ENCODE assay signal across 38 cellular contexts in the genomic region with DNA sequence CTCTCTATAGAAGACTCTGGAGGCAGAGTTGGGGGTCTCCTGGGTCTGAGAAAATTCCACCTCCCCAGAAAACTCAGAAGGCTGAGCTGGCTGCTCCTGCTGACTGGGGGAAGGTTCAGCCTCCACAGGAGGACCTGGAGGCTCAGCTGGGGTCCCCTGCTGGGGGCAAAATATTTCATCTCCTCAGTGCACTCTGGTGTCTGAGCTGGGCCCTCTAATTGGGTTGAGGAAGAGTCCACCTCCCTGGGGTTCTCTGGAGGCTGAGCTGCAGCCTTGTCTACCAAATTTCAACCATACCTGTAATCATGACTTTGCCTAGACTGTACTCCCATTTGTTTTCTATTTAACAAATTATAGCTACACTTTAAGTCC. TPM values are rescaled to one million over a fixed set of nuclear protein-coding genes. Genes with fewer than 3 reads are reported as not detected.
"Had no signal": no experiment of that assay in that cellular context is flagged by ENCODE, and none has a peak within 500 bp of the region (broad histone marks: within the 10 kb centered on the region; RNA-seq: fewer than 3 reads in every experiment).

No MANE protein-coding gene starts in this region.

- H3K36me3 ChIP-seq: adrenal gland, brain microvascular endothelial cell, breast epithelium had no signal

- H3K27ac Mint-ChIP-seq: activated B cell treated with CpG ODN at 0.5 μM for 24 hours; activated CD4-positive, alpha-beta memory T cell treated with anti-CD3 and anti-CD28 coated beads for 36 hours; activated CD4-positive, alpha-beta T cell treated with anti-CD3 and anti-CD28 coated beads, Interleukin-2, amount 10 ng/mL, durations not matched to agents 24 days and 14 days; activated CD8-positive, alpha-beta T cell treated with anti-CD3 and anti-CD28 coated beads for 36 hours; activated naive CD4-positive, alpha-beta T cell treated with anti-CD3 and anti-CD28 coated beads for 36 hours; activated naive CD4-positive, alpha-beta T cell treated with anti-CD3 and anti-CD28 coated beads, Interleukin-2, amount 50 U/mL, for 72 hours; activated naive CD8-positive, alpha-beta T cell treated with anti-CD3 and anti-CD28 coated beads for 36 hours; activated T-cell treated with anti-CD3 and anti-CD28 coated beads, Interleukin-2, amount 50 U/mL, for 72 hours; activated T-helper 1 cell treated with anti-CD3 and anti-CD28 coated beads, Interleukin-12 subunit alpha, Interleukin-12 subunit beta, Interleukin-2, Interleukin-4 antibody, amounts not matched to agents 30 ng/mL and 10 ng/mL and 1 ng/mL, durations not matched to agents 14 hours and 24 hours and 36 hours; activated T-helper 17 cell treated with anti-CD3 and anti-CD28 coated beads, Interleukin-2, amount 50 U/mL, for 72 hours; T-helper 1 cell treated with Interleukin-12 subunit alpha and Interleukin-12 subunit beta and Interleukin-4 antibody, amounts not matched to agents 30 μg/mL and 1 μg/mL, for 36 hours; T-helper 2 cell treated with Interferon-gamma antibody and Interleukin-4, amounts not matched to agents 5 μg/mL and 100 μg/mL, for 36 hours had no signal

- DNase-seq: activated B cell treated with CpG ODN at 0.5 μM for 24 hours; activated CD4-positive, alpha-beta memory T cell treated with anti-CD3 and anti-CD28 coated beads for 36 hours; activated CD4-positive, alpha-beta T cell treated with anti-CD3 and anti-CD28 coated beads for 4 hours; activated CD4-positive, alpha-beta T cell treated with anti-CD3 and anti-CD28 coated beads, Interleukin-2, amount 10 ng/mL, durations not matched to agents 24 days and 14 days; activated CD4-positive, alpha-beta T cell treated with anti-CD3 and anti-CD28 coated beads, Interleukin-2, amount 50 U/mL, for 1 hour; activated CD4-positive, alpha-beta T cell treated with anti-CD3 and anti-CD28 coated beads, Interleukin-2, amount 50 U/mL, for 4 hours; activated CD4-positive, CD25-positive, alpha-beta regulatory T cell treated with anti-CD3 and anti-CD28 coated beads, Interleukin-2, amount 50 U/mL, for 72 hours; activated CD8-positive, alpha-beta T cell treated with anti-CD3 and anti-CD28 coated beads for 36 hours; activated effector memory CD4-positive, alpha-beta T cell treated with anti-CD3 and anti-CD28 coated beads, Interleukin-2, amount 50 U/mL, for 16 hours; activated naive CD4-positive, alpha-beta T cell; activated naive CD4-positive, alpha-beta T cell treated with anti-CD3 and anti-CD28 coated beads for 36 hours; activated naive CD4-positive, alpha-beta T cell treated with anti-CD3 and anti-CD28 coated beads, Interleukin-2, amount 50 U/mL, for 16 hours; activated naive CD8-positive, alpha-beta T cell treated with anti-CD3 and anti-CD28 coated beads for 36 hours; activated T-cell treated with anti-CD3 and anti-CD28 coated beads for 4 hours; activated T-cell treated with anti-CD3 and anti-CD28 coated beads, Interleukin-2, amount 50 U/mL, for 1 hour; activated T-cell treated with anti-CD3 and anti-CD28 coated beads, Interleukin-2, amount 50 U/mL, for 4 hours; activated T-cell treated with anti-CD3 and anti-CD28 coated beads, Interleukin-2, amount 50 U/mL, for 72 hours; adrenal gland; amniotic stem cell; aorta; body of pancreas; brain microvascular endothelial cell; central memory CD4-positive, alpha-beta T cell; T-helper 1 cell; T-helper 2 cell; T-helper 9 cell had no signal

- H3K4me1 ChIP-seq: adrenal gland, body of pancreas, breast epithelium had no signal

- H3K4me1 Mint-ChIP-seq: activated B cell treated with CpG ODN at 0.5 μM for 24 hours; activated naive CD8-positive, alpha-beta T cell treated with anti-CD3 and anti-CD28 coated beads for 36 hours had no signal

- H3K4me3 Mint-ChIP-seq: activated B cell treated with CpG ODN at 0.5 μM for 24 hours; activated CD4-positive, alpha-beta memory T cell treated with anti-CD3 and anti-CD28 coated beads for 36 hours; activated CD4-positive, alpha-beta T cell treated with anti-CD3 and anti-CD28 coated beads, Interleukin-2, amount 10 ng/mL, durations not matched to agents 24 days and 14 days; activated CD8-positive, alpha-beta T cell treated with anti-CD3 and anti-CD28 coated beads for 36 hours; activated naive CD4-positive, alpha-beta T cell treated with anti-CD3 and anti-CD28 coated beads for 36 hours; activated naive CD8-positive, alpha-beta T cell treated with anti-CD3 and anti-CD28 coated beads for 36 hours; activated T-cell treated with anti-CD3 and anti-CD28 coated beads, Interleukin-2, amount 50 U/mL, for 4 hours; activated T-cell treated with anti-CD3 and anti-CD28 coated beads, Interleukin-2, amount 50 U/mL, for 72 hours; activated T-helper 1 cell treated with anti-CD3 and anti-CD28 coated beads, Interleukin-12 subunit alpha, Interleukin-12 subunit beta, Interleukin-2, Interleukin-4 antibody, amounts not matched to agents 30 ng/mL and 10 ng/mL and 1 ng/mL, durations not matched to agents 14 hours and 24 hours and 36 hours; activated T-helper 17 cell treated with anti-CD3 and anti-CD28 coated beads, Interleukin-2, amount 50 U/mL, for 72 hours; T-helper 1 cell treated with Interleukin-12 subunit alpha and Interleukin-12 subunit beta and Interleukin-4 antibody, amounts not matched to agents 30 μg/mL and 1 μg/mL, for 36 hours; T-helper 2 cell treated with Interferon-gamma antibody and Interleukin-4, amounts not matched to agents 5 μg/mL and 100 μg/mL, for 36 hours had no signal

- ATAC-seq: activated CD8-positive, alpha-beta T cell treated with anti-CD3 and anti-CD28 coated beads for 36 hours; activated naive CD4-positive, alpha-beta T cell treated with anti-CD3 and anti-CD28 coated beads, Interleukin-2, amount 50 U/mL, for 72 hours; activated T-cell treated with anti-CD3 and anti-CD28 coated beads, Interleukin-2, amount 50 U/mL, for 4 hours; activated T-cell treated with anti-CD3 and anti-CD28 coated beads, Interleukin-2, amount 50 U/mL, for 72 hours; activated T-helper 17 cell treated with anti-CD3 and anti-CD28 coated beads, Interleukin-2, amount 50 U/mL, for 72 hours; body of pancreas had no signal

- H3K9me3 ChIP-seq: adrenal gland, body of pancreas, breast epithelium had no signal

- H3K36me3 Mint-ChIP-seq: activated CD4-positive, alpha-beta memory T cell treated with anti-CD3 and anti-CD28 coated beads for 36 hours; activated naive CD4-positive, alpha-beta T cell treated with anti-CD3 and anti-CD28 coated beads, Interleukin-2, amount 50 U/mL, for 72 hours; activated naive CD8-positive, alpha-beta T cell treated with anti-CD3 and anti-CD28 coated beads for 36 hours had no signal

- H3K27ac ChIP-seq: adrenal gland, body of pancreas, brain microvascular endothelial cell, breast epithelium, VCaP had no signal

- FAIRE-seq: astrocyte, TTC549 had no signal

- H3K4me3 ChIP-seq: adrenal gland, body of pancreas, breast epithelium had no signal

- H3K9me3 Mint-ChIP-seq: activated B cell treated with CpG ODN at 0.5 μM for 24 hours; activated CD4-positive, alpha-beta memory T cell treated with anti-CD3 and anti-CD28 coated beads for 36 hours; activated CD8-positive, alpha-beta T cell treated with anti-CD3 and anti-CD28 coated beads for 36 hours; activated naive CD4-positive, alpha-beta T cell treated with anti-CD3 and anti-CD28 coated beads for 36 hours; activated naive CD4-positive, alpha-beta T cell treated with anti-CD3 and anti-CD28 coated beads, Interleukin-2, amount 50 U/mL, for 72 hours; activated naive CD8-positive, alpha-beta T cell treated with anti-CD3 and anti-CD28 coated beads for 36 hours; activated T-cell treated with anti-CD3 and anti-CD28 coated beads, Interleukin-2, amount 50 U/mL, for 4 hours; activated T-cell treated with anti-CD3 and anti-CD28 coated beads, Interleukin-2, amount 50 U/mL, for 72 hours; activated T-helper 1 cell treated with anti-CD3 and anti-CD28 coated beads, Interleukin-12 subunit alpha, Interleukin-12 subunit beta, Interleukin-2, Interleukin-4 antibody, amounts not matched to agents 30 ng/mL and 10 ng/mL and 1 ng/mL, durations not matched to agents 14 hours and 24 hours and 36 hours; activated T-helper 17 cell treated with anti-CD3 and anti-CD28 coated beads, Interleukin-2, amount 50 U/mL, for 72 hours; T-helper 1 cell treated with Interleukin-12 subunit alpha and Interleukin-12 subunit beta and Interleukin-4 antibody, amounts not matched to agents 30 μg/mL and 1 μg/mL, for 36 hours; T-helper 2 cell treated with Interferon-gamma antibody and Interleukin-4, amounts not matched to agents 5 μg/mL and 100 μg/mL, for 36 hours had no signal

- H3K27me3 ChIP-seq: adrenal gland, body of pancreas, brain microvascular endothelial cell, breast epithelium had no signal

- H3K27me3 Mint-ChIP-seq: activated B cell treated with CpG ODN at 0.5 μM for 24 hours; activated CD4-positive, alpha-beta memory T cell treated with anti-CD3 and anti-CD28 coated beads for 36 hours; activated CD4-positive, alpha-beta T cell treated with anti-CD3 and anti-CD28 coated beads, Interleukin-2, amount 10 ng/mL, durations not matched to agents 24 days and 14 days; activated CD8-positive, alpha-beta T cell treated with anti-CD3 and anti-CD28 coated beads for 36 hours had no signal

RNA-seq across cellular contexts. Expression of gene RDM1, which starts 23.3 kb away (rescaled TPM):
- total RNA-seq: activated B cell treated with CpG ODN at 0.5 μM for 24 hours; activated T-cell treated with anti-CD3 and anti-CD28 coated beads, Interleukin-2, amount 50 U/mL, for 4 hours; adrenal gland; aorta; astrocyte; body of pancreas; breast epithelium; cardiac septum had no signal
- polyA plus RNA-seq: aorta had no signal

RNA-seq across cellular contexts. Expression of gene LYZL6, which starts 36.3 kb away (rescaled TPM):
- total RNA-seq: activated B cell treated with CpG ODN at 0.5 μM for 24 hours; activated CD4-positive, alpha-beta memory T cell treated with anti-CD3 and anti-CD28 coated beads for 36 hours; activated CD4-positive, alpha-beta T cell treated with anti-CD3 and anti-CD28 coated beads, Interleukin-2, amount 10 ng/mL, durations not matched to agents 24 days and 14 days; activated CD8-positive, alpha-beta memory T cell treated with anti-CD3 and anti-CD28 coated beads for 36 hours; activated CD8-positive, alpha-beta T cell treated with anti-CD3 and anti-CD28 coated beads for 36 hours; activated naive CD4-positive, alpha-beta T cell treated with anti-CD3 and anti-CD28 coated beads for 36 hours; activated naive CD4-positive, alpha-beta T cell treated with anti-CD3 and anti-CD28 coated beads, Interleukin-2, amount 50 U/mL, for 72 hours; activated naive CD8-positive, alpha-beta T cell treated with anti-CD3 and anti-CD28 coated beads for 36 hours; activated T-cell treated with anti-CD3 and anti-CD28 coated beads, Interleukin-2, amount 50 U/mL, for 4 hours; activated T-cell treated with anti-CD3 and anti-CD28 coated beads, Interleukin-2, amount 50 U/mL, for 72 hours; activated T-helper 1 cell treated with anti-CD3 and anti-CD28 coated beads, Interleukin-12 subunit alpha, Interleukin-12 subunit beta, Interleukin-2, Interleukin-4 antibody, amounts not matched to agents 30 ng/mL and 10 ng/mL and 1 ng/mL, durations not matched to agents 14 hours and 24 hours and 36 hours; activated T-helper 17 cell treated with anti-CD3 and anti-CD28 coated beads, Interleukin-2, amount 50 U/mL, for 72 hours; adrenal gland; aorta; astrocyte; body of pancreas; breast epithelium; cardiac septum; cerebellum had no signal
- polyA plus RNA-seq: adrenal gland, aorta had no signal

RNA-seq across cellular contexts. Expression of gene HEATR9, which starts 38.6 kb away (rescaled TPM):
- total RNA-seq: activated B cell treated with CpG ODN at 0.5 μM for 24 hours; activated CD4-positive, alpha-beta T cell treated with anti-CD3 and anti-CD28 coated beads, Interleukin-2, amount 10 ng/mL, durations not matched to agents 24 days and 14 days; activated naive CD4-positive, alpha-beta T cell treated with anti-CD3 and anti-CD28 coated beads for 36 hours; activated naive CD4-positive, alpha-beta T cell treated with anti-CD3 and anti-CD28 coated beads, Interleukin-2, amount 50 U/mL, for 72 hours; adrenal gland; aorta; astrocyte; body of pancreas; cardiac septum; cerebellum had no signal
- polyA plus RNA-seq: aorta had no signal
